1 cellular context compared by ENCODE assay signal in genomic region chr2:25877431-25878360, GRCh38.
TF ChIP-seq lines count a peak whose summit lies in the region.

No MANE protein-coding gene starts in this region.

TF ChIP-seq in WTC11, 78 proteins besides CTCF, POLR2A, EP300 and RAD21 (continued from another document):
- TF ChIP-seq ARID4B (CRISPR knock-in tag; IDR thresholded peaks at IDR 0.05; ENCODE audit: borderline replicate concordance) (0 out of 2 replicates have a peak, but pooled peaks have one; percentile 22), TP53 (CRISPR knock-in tag; IDR thresholded peaks at IDR 0.05) (no peak)
TF ChIP-seq in WTC11: peak in this region for 10.
